ENCODE assay signal across 1 cellular context in the genomic region with DNA sequence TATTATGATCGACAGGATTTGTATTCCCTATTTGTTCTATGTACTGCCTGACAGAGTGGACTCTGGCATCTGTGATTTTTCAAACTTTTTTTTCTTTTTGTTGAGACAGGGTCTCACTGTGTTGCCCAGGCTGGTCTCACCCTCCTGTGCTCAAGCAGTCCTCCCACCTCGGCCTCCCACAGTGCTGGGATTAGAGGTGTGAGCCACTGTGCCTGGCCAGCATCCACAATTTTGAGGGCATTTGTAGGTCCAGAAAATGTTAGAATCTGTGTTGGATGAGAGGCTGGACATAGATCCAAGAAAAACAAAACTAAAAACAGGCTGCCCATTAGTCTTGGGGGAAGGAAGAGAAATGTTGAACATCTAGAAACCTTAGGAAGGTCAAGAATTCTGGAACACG.
TF ChIP-seq lines count a peak whose summit lies in the region.

No MANE protein-coding gene starts in this region.

TF ChIP-seq in HCT116, 20 proteins besides CTCF, POLR2A, EP300 and RAD21:
- TF ChIP-seq ZBTB33 (IDR thresholded peaks at IDR 0.05; ENCODE audit: extremely low read depth, insufficient replicate concordance, low read length) = no peak
- TF ChIP-seq TCF7L2 (IDR thresholded peaks at IDR 0.05; ENCODE audit: borderline replicate concordance, extremely low read depth, insufficient read depth, insufficient read length) = no peak
- TF ChIP-seq FOSL1 (IDR thresholded peaks at IDR 0.05; ENCODE audit: low read depth) = no peak
- no peak for TF ChIP-seq EZH2phosphoT487 (IDR thresholded peaks at IDR 0.05; ENCODE audit: borderline replicate concordance)
- no peak for TF ChIP-seq ELF1 (IDR thresholded peaks at IDR 0.05; ENCODE audit: borderline replicate concordance, low read depth)
- TF ChIP-seq POLR2AphosphoS5 (IDR thresholded peaks at IDR 0.05; ENCODE audit: low read depth, low read length) = no peak
- TF ChIP-seq ATF3 (IDR thresholded peaks at IDR 0.05) = no peak
- TF ChIP-seq EZH2 (IDR thresholded peaks at IDR 0.05) = no peak
- TF ChIP-seq ZNF274 (IDR thresholded peaks at IDR 0.05; ENCODE audit: low read depth, low read length) = no peak
- TF ChIP-seq EGR1 (IDR thresholded peaks at IDR 0.05; ENCODE audit: low read depth) = no peak
